Comparison of ENCODE assay signal across 25 cellular contexts in the genomic region with DNA sequence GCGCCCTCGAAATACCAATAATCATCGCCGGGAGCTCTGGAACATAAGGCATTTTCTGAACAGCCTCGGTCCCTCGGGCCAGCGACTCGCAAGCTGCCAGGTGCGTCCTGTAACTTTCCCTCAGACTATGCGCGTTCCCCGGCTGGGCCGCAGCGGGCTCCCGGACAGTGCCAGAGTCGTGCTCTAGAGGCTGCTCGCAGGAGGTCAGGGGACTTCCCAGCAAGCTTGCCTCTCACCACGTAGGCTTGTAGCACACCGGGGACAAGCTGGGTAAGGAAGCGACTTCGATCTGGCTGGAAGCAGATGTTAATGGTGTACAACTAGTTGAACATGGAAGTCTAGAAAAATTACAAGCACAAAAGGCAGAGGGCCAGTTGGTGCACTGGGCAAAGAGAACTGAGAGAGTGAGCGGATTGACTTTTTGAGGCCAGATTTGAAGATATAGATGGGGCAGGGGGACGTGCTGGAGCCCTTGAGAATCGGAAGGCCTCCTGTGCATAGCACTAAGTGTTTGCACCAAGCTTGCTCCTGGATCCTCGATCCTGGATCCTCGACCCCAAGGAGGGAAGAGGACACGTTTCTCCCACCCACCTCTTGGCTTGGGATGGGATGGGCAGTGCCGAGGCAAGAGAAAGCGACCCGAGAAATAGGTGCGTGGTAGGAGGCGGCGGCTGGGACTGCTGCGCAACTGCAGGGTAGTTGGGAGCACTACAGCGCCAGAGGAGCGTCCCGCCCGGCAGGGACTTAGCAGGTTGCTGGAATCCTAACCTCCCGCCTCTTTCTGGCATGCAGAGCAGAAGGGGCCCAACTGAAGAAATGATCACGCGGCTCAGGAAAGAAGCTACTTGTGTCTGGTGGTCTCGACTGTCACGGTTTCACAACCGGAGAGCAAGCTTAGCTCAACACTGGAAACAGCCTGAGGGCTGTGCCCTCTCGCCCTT. TPM values are rescaled to one million over a fixed set of nuclear protein-coding genes. Genes with fewer than 3 reads are reported as not detected.
"Had no signal": no experiment of that assay in that cellular context is flagged by ENCODE, and none has a peak within 500 bp of the region (broad histone marks: within the 10 kb centered on the region; RNA-seq: fewer than 3 reads in every experiment).

No MANE protein-coding gene starts in this region.

- H3K9me3 ChIP-seq: heart right ventricle, pancreas, prostate gland, thoracic aorta had no signal

- ATAC-seq: activated naive CD8-positive, alpha-beta T cell treated with anti-CD3 and anti-CD28 coated beads, Interleukin-2, amount 50 U/mL, for 24 hours; foreskin keratinocyte; heart right ventricle; left cardiac atrium; left ventricle myocardium superior; pancreas had no signal

- H3K36me3 ChIP-seq: esophagus muscularis mucosa, heart right ventricle, pancreas, prostate gland, thoracic aorta had no signal

- H3K9me3 Mint-ChIP-seq: activated naive CD8-positive, alpha-beta T cell treated with anti-CD3 and anti-CD28 coated beads, Interleukin-2, amount 50 U/mL, for 24 hours had no signal

- H3K27ac Mint-ChIP-seq: activated naive CD8-positive, alpha-beta T cell treated with anti-CD3 and anti-CD28 coated beads, Interleukin-2, amount 50 U/mL, for 24 hours; nephron progenitor cell had no signal

- H3K4me1 ChIP-seq: foreskin keratinocyte, prostate gland had no signal

- H3K4me3 ChIP-seq: esophagus muscularis mucosa, heart right ventricle, pancreas, prostate gland, thoracic aorta had no signal

- H3K27ac ChIP-seq: esophagus muscularis mucosa, foreskin keratinocyte, heart right ventricle, pancreas, prostate gland, thoracic aorta had no signal

- H3K4me3 Mint-ChIP-seq: activated naive CD8-positive, alpha-beta T cell treated with anti-CD3 and anti-CD28 coated beads, Interleukin-2, amount 50 U/mL, for 24 hours; nephron progenitor cell had no signal

- DNase-seq: activated CD4-positive, alpha-beta T cell treated with anti-CD3 and anti-CD28 coated beads for 4 hours; activated CD4-positive, alpha-beta T cell treated with anti-CD3 and anti-CD28 coated beads, Interleukin-2, amount 50 U/mL, for 48 hours; activated CD4-positive, CD25-positive, alpha-beta regulatory T cell; activated CD8-positive, alpha-beta memory T cell treated with anti-CD3 and anti-CD28 coated beads for 24 hours; activated effector memory CD4-positive, alpha-beta T cell treated with anti-CD3 and anti-CD28 coated beads, Interleukin-2, amount 50 U/mL, for 16 hours; activated naive CD4-positive, alpha-beta T cell treated with anti-CD3 and anti-CD28 coated beads, Interleukin-2, amount 50 U/mL, for 16 hours; activated naive CD8-positive, alpha-beta T cell treated with anti-CD3 and anti-CD28 coated beads, Interleukin-2, amount 50 U/mL, for 24 hours; amygdala; caudate nucleus; foreskin keratinocyte; heart right ventricle; left cardiac atrium; left ventricle myocardium superior; nephron progenitor cell; nucleus accumbens; pancreas; stimulated activated naive CD4-positive, alpha-beta T cell; trophoblast cell had no signal

RNA-seq across cellular contexts. Expression of gene ZIC3, which starts 19.9 kb away (rescaled TPM):
- total RNA-seq: esophagus muscularis mucosa; foreskin keratinocyte; heart right ventricle; left cardiac atrium; left ventricle myocardium superior; lung microvascular endothelial cell; mucosa of gallbladder; prostate gland; T-helper 2 cell treated with Interferon-gamma antibody and Interleukin-4, amounts not matched to agents 100 ng/mL and 5 ng/mL, for 36 hours; thoracic aorta had no signal
- polyA plus RNA-seq: foreskin keratinocyte, heart right ventricle, keratinocyte had no signal
